ENCODE assay signal across 11 cellular contexts in the genomic region with DNA sequence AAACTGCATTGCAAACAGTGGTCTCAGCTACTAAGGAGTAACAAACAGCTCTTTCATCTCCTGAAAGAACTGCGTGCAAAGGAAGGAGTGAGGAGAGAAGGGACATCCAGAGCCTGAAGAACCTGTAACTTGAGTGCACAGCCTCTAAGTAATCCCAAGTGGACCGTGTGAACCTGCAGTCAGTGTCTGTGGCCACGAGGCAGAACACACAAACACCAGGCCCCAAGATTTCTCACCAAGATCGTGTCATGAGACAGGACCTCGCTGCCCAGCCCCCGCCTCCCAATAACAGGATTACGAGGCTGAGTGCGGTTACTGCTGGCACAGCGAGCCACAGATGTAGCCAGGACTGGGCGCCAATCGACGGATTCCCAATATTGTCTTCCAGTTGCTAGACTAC.
DNase-seq lines count a peak whose midpoint lies in the region; ATAC-seq and TF ChIP-seq lines count a peak whose summit lies in the region.
"Had no signal": no experiment of that assay in that cellular context is flagged by ENCODE, and none has a peak within 500 bp of the region (broad histone marks: within the 10 kb centered on the region; RNA-seq: fewer than 3 reads in every experiment).

No MANE protein-coding gene starts in this region.

- H3K4me1 Mint-ChIP-seq in Calu3 (ENCODE audit: low read depth, unreplicated experiment): peaks cover 34% of the 10 kb centered on the region
- H3K4me1 Mint-ChIP-seq: activated naive CD8-positive, alpha-beta T cell treated with anti-CD3 and anti-CD28 coated beads for 36 hours had no signal

- intact Hi-C loops in lower lobe of right lung (cut with DNase I): no loop called here
- intact Hi-C loops in Calu3 (cut with micrococcal nuclease; ENCODE audit: unreplicated experiment): no loop called here

- H3K4me3 Mint-ChIP-seq in Calu3 (ENCODE audit: low read depth, unreplicated experiment): no peak overlapping the region
- H3K4me3 Mint-ChIP-seq: activated naive CD8-positive, alpha-beta T cell treated with anti-CD3 and anti-CD28 coated beads for 36 hours had no signal

- DNase-seq in NCI-H82 treated with DMSO at 0.1 percent for 48 hours (lab: John Stamatoyannopoulos, UW; ENCODE audit: unreplicated experiment): peak; percentile 39
- no peak for DNase-seq in lower lobe of right lung
- peak in 44 of 49 donors; percentile 10 to 86 (median 52) for DNase-seq in substantia nigra (lab: John Stamatoyannopoulos, UW)
- DNase-seq in NCI-H2227 treated with DMSO at 0.1 percent for 48 hours (lab: John Stamatoyannopoulos, UW): no peak
- no peak for DNase-seq in KG1 (lab: John Stamatoyannopoulos, UW)
- DNase-seq in Calu3: no peak
- DNase-seq: activated naive CD8-positive, alpha-beta T cell treated with anti-CD3 and anti-CD28 coated beads for 36 hours; NCI-H2171; stimulated activated CD4-positive, alpha-beta T cell treated with anti-CD3 and anti-CD28 coated beads, Interleukin-2, amount 100 ng/mL, for 48 hours had no signal

- no peak overlapping the region for H3K9ac ChIP-seq in duodenal mucosa (ENCODE audit: low read depth in 1 of 2, low read length in 2 of 2)

- BruUV-seq in Calu3 (replicated peaks; lab: Mats Ljungman, UMichigan): no TSS peak

- peak overlapping the region; percentile 23 for H3K27ac ChIP-seq in duodenal mucosa (ENCODE audit: low read depth, low read length)
- peak overlapping the region; percentile 64 for H3K27ac ChIP-seq in lower lobe of right lung
- H3K27ac ChIP-seq in substantia nigra (ENCODE audit: low read depth, low read length, poor library complexity, severe bottlenecking): peak overlapping the region; percentile 89

- H3K27me3 Mint-ChIP-seq in Calu3 (ENCODE audit: unreplicated experiment): peaks cover 11% of the 10 kb centered on the region
- H3K27me3 Mint-ChIP-seq: activated naive CD8-positive, alpha-beta T cell treated with anti-CD3 and anti-CD28 coated beads for 36 hours had no signal

- H3K27me3 ChIP-seq in duodenal mucosa (ENCODE audit: control insufficient read depth in 1 of 2, insufficient read depth in 2 of 2, low read length in 2 of 2) (peaks cover 0 to 4% of the 10 kb centered on the region in 2 donors), lower lobe of right lung (ENCODE audit: low read depth) (no peaks in the 10 kb centered on the region)

- no peak for ATAC-seq in lower lobe of right lung
- no peak for ATAC-seq in HG03097 (IDR thresholded peaks at IDR 0.05; ENCODE audit: low FRiP score, unreplicated experiment)

- no peak for TF ChIP-seq CTCF in lower lobe of right lung (IDR thresholded peaks at IDR 0.05)
- no peak for TF ChIP-seq CTCF in Calu3 (IDR thresholded peaks at IDR 0.05; ENCODE audit: unreplicated experiment)

- H3K4me1 ChIP-seq in duodenal mucosa (ENCODE audit: control insufficient read depth in 1 of 2, insufficient read depth in 2 of 2, low read length in 2 of 2): peaks cover 44 to 57% of the 10 kb centered on the region in 2 donors
- peaks cover 43% of the 10 kb centered on the region for H3K4me1 ChIP-seq in lower lobe of right lung

- H3K9me3 Mint-ChIP-seq in Calu3 (ENCODE audit: low read depth, unreplicated experiment): no peaks in the 10 kb centered on the region
- H3K9me3 Mint-ChIP-seq: activated naive CD8-positive, alpha-beta T cell treated with anti-CD3 and anti-CD28 coated beads for 36 hours had no signal

- no peak overlapping the region for H3K27ac Mint-ChIP-seq in Calu3 (ENCODE audit: unreplicated experiment)
- H3K27ac Mint-ChIP-seq: activated naive CD8-positive, alpha-beta T cell treated with anti-CD3 and anti-CD28 coated beads for 36 hours had no signal

- no peaks in the 10 kb centered on the region for H3K9me3 ChIP-seq in duodenal mucosa (ENCODE audit: control insufficient read depth in 1 of 2, low read length in 2 of 2)
- no peaks in the 10 kb centered on the region for H3K9me3 ChIP-seq in lower lobe of right lung

- H3K4me3 ChIP-seq in duodenal mucosa (ENCODE audit: low read depth in 1 of 2, low read length in 2 of 2) (no peak overlapping the region), lower lobe of right lung (no peak overlapping the region)

- CTCF ChIA-PET in Calu3 (lab: Charles Lee): no interaction called here

- no peaks in the 10 kb centered on the region for H3K36me3 ChIP-seq in duodenal mucosa (ENCODE audit: control insufficient read depth in 1 of 2, insufficient read depth in 2 of 2, low read length in 2 of 2)
- no peaks in the 10 kb centered on the region for H3K36me3 ChIP-seq in lower lobe of right lung

- no peaks in the 10 kb centered on the region for H3K36me3 Mint-ChIP-seq in Calu3 (ENCODE audit: insufficient read depth, unreplicated experiment)
- H3K36me3 Mint-ChIP-seq: activated naive CD8-positive, alpha-beta T cell treated with anti-CD3 and anti-CD28 coated beads for 36 hours had no signal

Comparison
In these comparisons a context has a peak if more than half of its experiments do, and no peak if none do; other contexts are left out.
1. DNase-seq: peak in NCI-H82 treated with DMSO at 0.1 percent for 48 hours (single experiment) and substantia nigra (44 of 49); none in lower lobe of right lung (single experiment), NCI-H2227 treated with DMSO at 0.1 percent for 48 hours (single experiment), KG1 (single experiment) and Calu3 (single experiment).
2. H3K27ac ChIP-seq: peak in every context shown above with its lines; median percentile 89 in substantia nigra; 64 in lower lobe of right lung; 23 in duodenal mucosa.